1 cellular context compared by ENCODE assay signal in genomic region chr1:112239953-112240352, GRCh38.
TF ChIP-seq lines count a peak whose summit lies in the region.

No MANE protein-coding gene starts in this region.

TF ChIP-seq in GM23338, 12 proteins besides CTCF, POLR2A, EP300 and RAD21 (continued from another document):
- TF ChIP-seq REST (IDR thresholded peaks at IDR 0.05; ENCODE audit: unreplicated experiment), result no peak
- no peak for TF ChIP-seq ZNF462 (CRISPR knock-in tag; IDR thresholded peaks at IDR 0.05)
- no peak for TF ChIP-seq EZH2phosphoT487 (IDR thresholded peaks at IDR 0.05; ENCODE audit: unreplicated experiment)
- TF ChIP-seq CREB1 (CRISPR knock-in tag; IDR thresholded peaks at IDR 0.05; ENCODE audit: low read depth), result no peak
